In the genomic region with DNA sequence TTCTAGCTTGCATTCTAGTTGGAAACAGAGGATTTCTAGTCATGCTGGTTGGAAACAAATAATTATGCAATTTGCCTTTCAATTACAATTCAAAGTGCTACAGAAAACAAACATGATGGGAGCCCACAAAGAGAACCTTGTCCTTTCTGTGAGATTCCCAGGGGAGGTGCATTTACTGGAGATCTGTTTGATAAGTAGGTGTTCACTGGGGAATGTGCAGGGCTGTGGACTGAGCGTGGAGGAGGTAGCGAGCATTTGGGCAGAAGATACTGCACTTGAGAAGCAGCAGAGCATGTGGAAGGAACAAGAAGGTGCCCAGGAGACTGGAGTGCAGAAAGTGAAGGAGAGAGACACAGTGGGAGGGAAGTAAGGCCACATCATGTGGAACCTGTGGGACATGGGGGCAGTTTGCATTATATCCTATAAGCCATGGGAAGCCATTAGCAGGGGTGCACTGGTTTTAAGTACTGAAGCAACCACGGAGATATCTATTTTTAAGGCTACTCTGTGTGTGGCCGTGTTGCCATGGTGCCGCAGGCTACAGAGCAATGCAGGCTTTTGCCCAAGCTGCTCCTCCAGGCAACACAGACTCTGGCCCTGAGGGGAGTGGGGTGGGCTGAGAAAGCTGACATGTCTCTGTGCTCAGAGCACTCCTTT, we compare ENCODE assay signal across 1 cellular context.
A peak's percentile ranks its signal among the peaks of the same experiment; 100 is the strongest.
TF ChIP-seq lines count a peak whose summit lies in the region.

No MANE protein-coding gene starts in this region.

TF ChIP-seq in HepG2, 621 proteins besides CTCF, POLR2A, EP300 and RAD21 (continued from another document):
- peak; percentile 25; the same call in 1 of the 2 replicates for TF ChIP-seq ELF3 (CRISPR knock-in tag; IDR thresholded peaks at IDR 0.05)
